Comparison of ENCODE assay signal across 14 cellular contexts in genomic region chr12:117279606-117280005, GRCh38.
DNase-seq lines count a peak whose midpoint lies in the region; ATAC-seq and TF ChIP-seq lines count a peak whose summit lies in the region.
"Had no signal": no experiment of that assay in that cellular context is flagged by ENCODE, and none has a peak within 500 bp of the region (broad histone marks: within the 10 kb centered on the region; RNA-seq: fewer than 3 reads in every experiment).

No MANE protein-coding gene starts in this region.

- CTCF ChIA-PET in OCI-LY7 (lab: Charles Lee; ENCODE audit: unreplicated experiment), result no interaction called here

- H4K20me1 ChIP-seq in OCI-LY7 (ENCODE audit: insufficient read depth, low read length), result no peaks in the 10 kb centered on the region

- intact Hi-C loops in OCI-LY7 (cut with micrococcal nuclease; ENCODE audit: unreplicated experiment), result no loop called here

- H3K4me3 ChIP-seq in OCI-LY7 (ENCODE audit: low read depth, low read length, poor library complexity, severe bottlenecking), result no peak overlapping the region
- H3K4me3 ChIP-seq: right lobe of liver, thoracic aorta had no signal

- BruUV-seq in OCI-LY7 (replicated peaks; lab: Mats Ljungman, UMichigan), result no TSS peak

- no peaks in the 10 kb centered on the region for H3K9me2 ChIP-seq in OCI-LY7 (ENCODE audit: insufficient read depth, low read length)

- peaks cover 4% of the 10 kb centered on the region for H3K4me1 ChIP-seq in OCI-LY7 (ENCODE audit: insufficient read depth, low read length, poor library complexity, severe bottlenecking)
- H3K4me1 ChIP-seq: parathyroid adenoma, right lobe of liver had no signal

- H3K79me2 ChIP-seq in OCI-LY7 (ENCODE audit: insufficient read depth, low read depth, low read length), result no peaks in the 10 kb centered on the region
- H3K79me2 ChIP-seq: parathyroid adenoma had no signal

- no peak overlapping the region for H3K27ac ChIP-seq in OCI-LY7 (ENCODE audit: low read depth, low read length, poor library complexity, severe bottlenecking)
- H3K27ac ChIP-seq: parathyroid adenoma, right lobe of liver, thoracic aorta had no signal

- DNase-seq in G401 (ENCODE audit: low spot score) (peak; percentile 35), OCI-LY7 (ENCODE audit: low spot score) (peak; percentile 26), kidney tubule cell (ENCODE audit: low spot score) (peak; percentile 20), NCI-H2227 (lab: John Stamatoyannopoulos, UW; ENCODE audit: unreplicated experiment) (no peak), RKO (ENCODE audit: low spot score) (no peak)
- DNase-seq: mammary epithelial cell; naive thymus-derived CD8-positive, alpha-beta T cell; right lobe of liver; stimulated activated CD4-positive, alpha-beta T cell treated with anti-CD3 and anti-CD28 coated beads, Interleukin-15, amount 100 ng/mL, for 24 hours had no signal

- no peaks in the 10 kb centered on the region for H3K36me3 ChIP-seq in OCI-LY7 (ENCODE audit: insufficient read depth, low read length)
- H3K36me3 ChIP-seq: right lobe of liver, thoracic aorta had no signal

- H3K9me3 ChIP-seq in OCI-LY7 (ENCODE audit: low read length), result no peaks in the 10 kb centered on the region
- H3K9me3 ChIP-seq: right lobe of liver, thoracic aorta had no signal

- peak; percentile 60 for ATAC-seq in HG03175 (IDR thresholded peaks at IDR 0.05; ENCODE audit: unreplicated experiment)
- ATAC-seq in GM18909 (IDR thresholded peaks at IDR 0.05; ENCODE audit: poor library complexity, unreplicated experiment), result no peak
- ATAC-seq: HCT116; naive thymus-derived CD8-positive, alpha-beta T cell; right lobe of liver had no signal

- H3K4me2 ChIP-seq in OCI-LY7 (ENCODE audit: low read length), result peak overlapping the region; percentile 26; the same call in 1 of the 2 replicates

- no peak overlapping the region for H2AFZ ChIP-seq in OCI-LY7 (ENCODE audit: low read length)
- H2AFZ ChIP-seq: parathyroid adenoma had no signal

- no peak for TF ChIP-seq CTCF in OCI-LY7 (conservative IDR thresholded peaks at IDR 0.05; ENCODE audit: low read length)

- POLR2A ChIA-PET in OCI-LY7 (lab: Charles Lee), result no interaction called here

- in situ Hi-C loops in G401 (cut with HindIII; ENCODE audit: low sequenced_read_pairs), result no loop called here

Comparison
In these comparisons a context has a peak if more than half of its experiments do, and no peak if none do; other contexts are left out.
1. DNase-seq: peak in G401 (single experiment), OCI-LY7 (single experiment) and kidney tubule cell (single experiment); none in NCI-H2227 (single experiment) and RKO (single experiment).